In the genomic region with DNA sequence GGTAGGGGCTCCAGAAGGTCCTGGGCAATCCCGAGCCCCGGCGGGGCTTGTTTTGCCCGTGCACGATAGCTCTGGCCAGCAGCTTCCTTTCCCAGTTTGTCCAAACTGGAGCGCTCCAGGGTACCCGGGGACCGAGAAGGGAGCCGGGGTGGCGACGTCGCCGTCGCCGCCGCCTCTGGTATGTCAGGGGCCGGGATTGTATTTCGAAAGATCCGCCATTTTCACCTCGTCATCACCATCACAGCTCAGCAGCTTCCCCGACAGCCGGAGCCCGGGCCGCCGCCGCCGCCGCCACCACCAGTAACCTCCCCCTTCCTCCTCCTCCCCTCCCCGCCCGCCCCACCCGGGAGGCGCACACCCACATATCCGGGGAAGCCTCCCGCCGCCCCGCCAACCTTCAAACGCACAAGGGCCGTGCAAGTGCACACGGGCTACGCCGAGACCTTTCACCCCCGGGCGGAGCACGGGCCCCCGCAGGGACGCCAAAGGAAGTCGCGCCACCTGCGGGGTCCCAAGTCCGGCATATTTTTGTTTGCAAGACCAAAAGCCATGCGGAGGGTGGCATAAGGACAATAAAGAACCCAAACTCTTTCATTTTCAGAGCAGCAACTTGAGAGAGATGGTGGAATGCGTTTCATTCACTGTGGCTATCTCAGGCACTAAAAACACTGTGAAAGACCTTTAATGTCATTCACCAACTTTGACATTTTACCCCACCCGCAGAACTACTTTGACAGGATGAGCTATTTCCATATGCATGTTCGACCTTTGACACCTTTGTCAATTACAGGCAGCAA, we compare ENCODE assay signal across 8 cellular contexts. TPM values are rescaled to one million over a fixed set of nuclear protein-coding genes. Genes with fewer than 3 reads are reported as not detected.
DNase-seq lines count a peak whose midpoint lies in the region; ATAC-seq, FAIRE-seq and TF ChIP-seq lines count a peak whose summit lies in the region.

A gene (minus strand): TSS at position 302 of the 797 bp plus-strand sequence. CDS start 25,979 bp downstream, outside the sequence.

- H3K36me3 Mint-ChIP-seq in astrocyte (ENCODE audit: low read depth, unreplicated experiment), result no peaks in the 10 kb centered on the region

- peak within 1 kb of the TSS; percentile 93 for H3K4me3 Mint-ChIP-seq in astrocyte (ENCODE audit: unreplicated experiment)

- H3K27ac ChIP-seq in astrocyte (ENCODE audit: low read depth, low read length), result peak within 1 kb of the TSS; percentile 93
- peak within 1 kb of the TSS; percentile 98 for H3K27ac ChIP-seq in hepatocyte

- peaks cover 54% of the 10 kb centered on the region for H3K79me2 ChIP-seq in astrocyte (ENCODE audit: insufficient read depth, low read length)
- peaks cover 42% of the 10 kb centered on the region for H3K79me2 ChIP-seq in hepatocyte

- no peak for ATAC-seq in HG02970 (IDR thresholded peaks at IDR 0.05; ENCODE audit: low FRiP score, unreplicated experiment)

- H3K27me3 ChIP-seq in GM06990 (replicated peaks; ENCODE audit: control insufficient read depth, insufficient read depth, low read length), result no peaks in the 10 kb centered on the region
- no peaks in the 10 kb centered on the region for H3K27me3 ChIP-seq in astrocyte (ENCODE audit: insufficient read depth, low read length)
- H3K27me3 ChIP-seq in hepatocyte, result no peaks in the 10 kb centered on the region

- FAIRE-seq in astrocyte (lab: Jason Lieb, UNC), result no peak

- no peaks in the 10 kb centered on the region for H3K9me3 Mint-ChIP-seq in astrocyte (ENCODE audit: unreplicated experiment)

- peak within 1 kb of the TSS; percentile 93 for H3K27ac Mint-ChIP-seq in astrocyte (ENCODE audit: unreplicated experiment)

- DNase-seq in GM06990 (ENCODE audit: extremely low read depth, insufficient read length), result peak; percentile 86
- DNase-seq in HCEC 1CT, result peak; percentile 56
- DNase-seq in NAMALWA (ENCODE audit: low spot score), result peak; percentile 87
- DNase-seq in T1000 (lab: John Stamatoyannopoulos, UW), result peak; percentile 67
- peak; percentile 45 for DNase-seq in astrocyte (ENCODE audit: low read depth)
- DNase-seq in hepatocyte (ENCODE audit: low spot score), result peak; percentile 84
- DNase-seq in retina, result peak; percentile 86

- H4K20me1 ChIP-seq in astrocyte (ENCODE audit: insufficient read depth, low read length), result no peaks in the 10 kb centered on the region
- H4K20me1 ChIP-seq in hepatocyte (ENCODE audit: insufficient read depth, poor library complexity, severe bottlenecking), result no peaks in the 10 kb centered on the region

- WGBS in hepatocyte (ENCODE audit: low lambda C conversion rate, missing lambda C conversion rate), result under 1% methylated on average over 38 of the region's 54 CpGs

- peak within 1 kb of the TSS; percentile 82 for H2AFZ ChIP-seq in astrocyte (ENCODE audit: low read depth, low read length)
- H2AFZ ChIP-seq in hepatocyte, result peak within 1 kb of the TSS; percentile 91

- no peaks in the 10 kb centered on the region for H3K27me3 Mint-ChIP-seq in astrocyte (ENCODE audit: low read depth, unreplicated experiment)

- H3K36me3 ChIP-seq in GM06990 (ENCODE audit: control insufficient read depth, insufficient read depth, low read length) (no peaks in the 10 kb centered on the region), astrocyte (ENCODE audit: insufficient read depth, low read length) (no peaks in the 10 kb centered on the region), hepatocyte (replicated peaks; ENCODE audit: insufficient read depth, low read depth) (no peaks in the 10 kb centered on the region)

- no peaks in the 10 kb centered on the region for H3K9me2 ChIP-seq in hepatocyte (replicated peaks; ENCODE audit: insufficient read depth)

- H3K4me2 ChIP-seq in astrocyte (ENCODE audit: low read length) (peak within 1 kb of the TSS; percentile 95), hepatocyte (peak within 1 kb of the TSS; percentile 93)

- H3K4me3 ChIP-seq in GM06990 (replicated peaks; ENCODE audit: low read depth, low read length) (peak within 1 kb of the TSS; percentile 91), astrocyte (ENCODE audit: insufficient read depth, low read depth, low read length) (peak within 1 kb of the TSS; percentile 90), hepatocyte (peak within 1 kb of the TSS; percentile 98)

- H3K4me1 ChIP-seq in astrocyte (ENCODE audit: insufficient read depth, low read length) (peaks cover 12% of the 10 kb centered on the region), hepatocyte (ENCODE audit: insufficient read depth) (peaks cover 11% of the 10 kb centered on the region)

- no peaks in the 10 kb centered on the region for H3K9me3 ChIP-seq in astrocyte (ENCODE audit: insufficient read depth, low read depth, low read length)
- H3K9me3 ChIP-seq in hepatocyte (ENCODE audit: low read depth), result no peaks in the 10 kb centered on the region

- H3K4me1 Mint-ChIP-seq in astrocyte (ENCODE audit: low read depth, unreplicated experiment), result peaks cover 15% of the 10 kb centered on the region

- peak within 1 kb of the TSS; percentile 97 for H3K9ac ChIP-seq in astrocyte (ENCODE audit: low read length)

- no peak for TF ChIP-seq CTCF in GM06990 (IDR thresholded peaks at IDR 0.05; ENCODE audit: insufficient read depth, low read length, poor library complexity, severe bottlenecking)
- no peak for TF ChIP-seq CTCF in astrocyte (IDR thresholded peaks at IDR 0.05; ENCODE audit: insufficient read depth, low read depth, low read length)
- no peak for TF ChIP-seq CTCF in hepatocyte (IDR thresholded peaks at IDR 0.05; ENCODE audit: poor library complexity)

RNA-seq across cellular contexts. Expression of the gene that starts here (rescaled TPM):
- total RNA-seq in astrocyte (9.6 and 11.1 TPM in 2 replicates), hepatocyte (14.1 and 19.8 TPM in 2 replicates)
- polyA plus RNA-seq in hepatocyte, result 2.7 and 5.4 TPM in 2 replicates
